ENCODE assay signal across 22 cellular contexts in the genomic region with DNA sequence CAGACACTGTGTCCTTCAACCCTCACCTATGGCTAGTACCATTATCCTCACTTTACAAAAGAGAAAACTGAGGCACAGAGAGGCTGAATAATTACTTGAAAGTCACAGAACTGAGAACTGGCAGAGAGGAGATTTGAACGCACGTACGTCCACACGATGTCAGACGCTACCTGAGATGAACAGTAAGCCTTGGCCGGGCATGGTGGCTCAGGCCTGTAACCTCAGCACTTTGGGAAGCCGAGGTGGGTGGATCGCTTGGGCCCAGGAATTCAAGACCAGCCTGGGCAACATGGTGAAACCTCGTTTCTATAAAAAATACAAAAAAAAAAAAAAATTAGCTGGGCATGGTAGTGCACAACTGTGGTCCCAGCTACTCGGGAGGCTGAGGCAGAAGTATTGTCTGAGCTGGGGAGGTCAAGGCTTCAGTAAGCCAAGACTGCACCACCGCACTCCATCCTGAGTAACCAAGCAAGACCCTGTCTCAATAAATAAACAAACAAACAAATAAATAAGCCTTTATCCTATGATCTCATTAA. TPM values are rescaled to one million over a fixed set of nuclear protein-coding genes. Genes with fewer than 3 reads are reported as not detected.
A peak's percentile ranks its signal among the peaks of the same experiment; 100 is the strongest.
DNase-seq lines count a peak whose midpoint lies in the region; ATAC-seq and TF ChIP-seq lines count a peak whose summit lies in the region.
"Had no signal": no experiment of that assay in that cellular context is flagged by ENCODE, and none has a peak within 500 bp of the region (broad histone marks: within the 10 kb centered on the region; RNA-seq: fewer than 3 reads in every experiment).

No MANE protein-coding gene starts in this region.

- H3K4me2 ChIP-seq in PC-9 = peak overlapping the region; percentile 46; the same call in 1 of the 2 replicates

- H3K4me3 ChIP-seq in ACC112 (ENCODE audit: low read depth, low read length) (peak overlapping the region; percentile 39; the same call in 1 of the 2 replicates), PC-9 (no peak overlapping the region), endodermal cell (ENCODE audit: low read length) (peak overlapping the region; percentile 64)
- H3K4me3 ChIP-seq: GM12878 had no signal

- CTCF ChIA-PET in PC-9 (lab: Charles Lee) = no interaction called here

- intact Hi-C loops in PC-9 (cut with micrococcal nuclease; ENCODE audit: unreplicated experiment) = no loop called here

- H3K4me1 Mint-ChIP-seq in endodermal cell = peaks cover 59% of the 10 kb centered on the region
- H3K4me1 Mint-ChIP-seq in stimulated activated effector memory CD8-positive, alpha-beta T cell treated with anti-CD3 and anti-CD28 coated beads, Interleukin-12 subunit alpha, Interleukin-12 subunit beta, amount 100 ng/mL, for 72 hours = peaks cover 24% of the 10 kb centered on the region

- no peaks in the 10 kb centered on the region for H3K36me3 Mint-ChIP-seq in endodermal cell (ENCODE audit: low read depth)
- H3K36me3 Mint-ChIP-seq in stimulated activated effector memory CD8-positive, alpha-beta T cell treated with anti-CD3 and anti-CD28 coated beads, Interleukin-12 subunit alpha, Interleukin-12 subunit beta, amount 100 ng/mL, for 72 hours = no peaks in the 10 kb centered on the region
- H3K36me3 Mint-ChIP-seq: CD4-positive, CD25-positive, alpha-beta regulatory T cell; IgD-negative memory B cell had no signal

- WGBS in endodermal cell (ENCODE audit: insufficient coverage in 1 of 2, insufficient read length in 1 of 2), 2 experiments = 77 to 96% methylated on average over 6 to 11 of the region's 11 CpGs

- TF ChIP-seq CTCF in PC-9 (conservative IDR thresholded peaks at IDR 0.05) = no peak
- no peak for TF ChIP-seq CTCF in endodermal cell (conservative IDR thresholded peaks at IDR 0.05)

- H2AFZ ChIP-seq in ACC112 (ENCODE audit: low read length, unreplicated experiment) = no peak overlapping the region
- H2AFZ ChIP-seq in PC-9 = no peak overlapping the region

- peaks cover 24% of the 10 kb centered on the region for H3K4me1 ChIP-seq in ACC112 (ENCODE audit: control insufficient read depth, insufficient read depth, low read length, unreplicated experiment)
- peaks cover 16% of the 10 kb centered on the region for H3K4me1 ChIP-seq in PC-9 (replicated peaks; ENCODE audit: insufficient read depth)
- H3K4me1 ChIP-seq in endodermal cell (ENCODE audit: control insufficient read depth, insufficient read depth, low read length) = peaks cover 12% of the 10 kb centered on the region
- H3K4me1 ChIP-seq: BE2C had no signal

- no peaks in the 10 kb centered on the region for H3K27me3 Mint-ChIP-seq in endodermal cell (ENCODE audit: insufficient read depth)
- H3K27me3 Mint-ChIP-seq: CD4-positive, CD25-positive, alpha-beta regulatory T cell; IgD-negative memory B cell had no signal

- ATAC-seq in stimulated activated effector memory CD8-positive, alpha-beta T cell treated with anti-CD3 and anti-CD28 coated beads, Interleukin-12 subunit alpha, Interleukin-12 subunit beta, amount 100 ng/mL, for 72 hours = no peak
- ATAC-seq: GM12878, HCT116 had no signal

- no peak overlapping the region for H3K4me3 Mint-ChIP-seq in endodermal cell
- H3K4me3 Mint-ChIP-seq in stimulated activated effector memory CD8-positive, alpha-beta T cell treated with anti-CD3 and anti-CD28 coated beads, Interleukin-12 subunit alpha, Interleukin-12 subunit beta, amount 100 ng/mL, for 72 hours = no peak overlapping the region
- H3K4me3 Mint-ChIP-seq: CD4-positive, CD25-positive, alpha-beta regulatory T cell had no signal

- POLR2A ChIA-PET in PC-9 (lab: Charles Lee; ENCODE audit: unreplicated experiment) = no interaction called here

- no peaks in the 10 kb centered on the region for H3K9me3 Mint-ChIP-seq in endodermal cell
- no peaks in the 10 kb centered on the region for H3K9me3 Mint-ChIP-seq in stimulated activated effector memory CD8-positive, alpha-beta T cell treated with anti-CD3 and anti-CD28 coated beads, Interleukin-12 subunit alpha, Interleukin-12 subunit beta, amount 100 ng/mL, for 72 hours
- H3K9me3 Mint-ChIP-seq: CD4-positive, CD25-positive, alpha-beta regulatory T cell; IgD-negative memory B cell had no signal

- H3K27ac ChIP-seq in ACC112 (ENCODE audit: low read depth, low read length) (peak overlapping the region; percentile 55), PC-9 (no peak overlapping the region), endodermal cell (ENCODE audit: low read depth, low read length) (no peak overlapping the region), caudate nucleus (ENCODE audit: low read depth, low read length) (no peak overlapping the region)

- H3K9me2 ChIP-seq in PC-9 (ENCODE audit: insufficient read depth) = no peaks in the 10 kb centered on the region

- no peaks in the 10 kb centered on the region; the same call in 1 of the 2 replicates for H3F3A ChIP-seq in PC-9 (ENCODE audit: insufficient read depth, low read depth)

- no TSS peak for BruUV-seq in PC-9 (replicated peaks; lab: Mats Ljungman, UMichigan)

- no peaks in the 10 kb centered on the region for H3K27me3 ChIP-seq in ACC112 (ENCODE audit: insufficient read depth, low read length)
- H3K27me3 ChIP-seq in PC-9 (ENCODE audit: insufficient read depth, low read depth) = no peaks in the 10 kb centered on the region
- H3K27me3 ChIP-seq in endodermal cell (ENCODE audit: control insufficient read depth, insufficient read depth, low read length, poor library complexity, severe bottlenecking) = no peaks in the 10 kb centered on the region

- no peak overlapping the region for H3K27ac Mint-ChIP-seq in endodermal cell
- H3K27ac Mint-ChIP-seq in stimulated activated effector memory CD8-positive, alpha-beta T cell treated with anti-CD3 and anti-CD28 coated beads, Interleukin-12 subunit alpha, Interleukin-12 subunit beta, amount 100 ng/mL, for 72 hours = peak overlapping the region; percentile 20
- H3K27ac Mint-ChIP-seq: IgD-negative memory B cell had no signal

- H3K9me3 ChIP-seq in PC-9 (ENCODE audit: insufficient read depth, low read depth) = no peaks in the 10 kb centered on the region
- no peaks in the 10 kb centered on the region for H3K9me3 ChIP-seq in endodermal cell (ENCODE audit: control insufficient read depth, low read length)
- H3K9me3 ChIP-seq: BE2C had no signal

- H3K79me2 ChIP-seq in ACC112 (ENCODE audit: control insufficient read depth, insufficient read depth, low read length, unreplicated experiment) (peaks cover 18% of the 10 kb centered on the region), PC-9 (ENCODE audit: low read depth) (0 out of 2 replicates have a peak, but pooled peaks cover 11% of the 10 kb centered on the region)

- H3K9ac ChIP-seq in endodermal cell (ENCODE audit: extremely low read depth, low read length, poor library complexity, severe bottlenecking) = no peak overlapping the region

- no peak for DNase-seq in PC-9
- no peak for DNase-seq in endodermal cell
- DNase-seq in stimulated activated effector memory CD8-positive, alpha-beta T cell treated with anti-CD3 and anti-CD28 coated beads, Interleukin-12 subunit alpha, Interleukin-12 subunit beta, amount 100 ng/mL, for 72 hours (ENCODE audit: low spot score in 2 of 2) = no peak
- DNase-seq in T-helper 1 cell = no peak
- no peak for DNase-seq in caudate nucleus (lab: John Stamatoyannopoulos, UW)
- no peak for DNase-seq in dedifferentiated amniotic fluid mesenchymal stem cell (ENCODE audit: extremely low spot score)
- DNase-seq: BE2C; CD4-positive, CD25-positive, alpha-beta regulatory T cell; DMS 273 treated with DMSO at 0.1 percent for 48 hours; DMS79 treated with DMSO at 0.1 percent for 48 hours; GOT3; NCI-H1105; NCI-H2171; NCI-H345; NCI-H524; NCI-H774; NK-92 treated with Interleukin-12 subunit alpha and Interleukin-12 subunit beta, amount 100 ng/mL, for 24 hours; Right ventricle myocardium superior had no signal

- no peaks in the 10 kb centered on the region for H3K36me3 ChIP-seq in ACC112 (ENCODE audit: insufficient read depth, low read length)
- H3K36me3 ChIP-seq in PC-9 (ENCODE audit: low read depth) = no peaks in the 10 kb centered on the region
- H3K36me3 ChIP-seq in endodermal cell (ENCODE audit: control insufficient read depth, insufficient read depth, low read length) = no peaks in the 10 kb centered on the region
- H3K36me3 ChIP-seq: BE2C had no signal

- H4K20me1 ChIP-seq in PC-9 (ENCODE audit: insufficient read depth) = no peaks in the 10 kb centered on the region; the same call in 1 of the 2 replicates

RNA-seq across cellular contexts. Expression of a gene that starts 20.5 kb away (rescaled TPM):
- 30.1 and 38.3 TPM in 2 replicates for total RNA-seq in PC-9 (2021)
- total RNA-seq in endodermal cell = 10 to 100 TPM; 25.4 to 29.5 TPM
- 12.2 TPM for polyA plus RNA-seq in endodermal cell (2013, experiment 1 of 2)
- polyA plus RNA-seq in endodermal cell (2013, experiment 2 of 2) = 9.8 TPM
